12 cellular contexts compared by ENCODE assay signal in genomic region chr15:80984856-80985255, GRCh38. TPM values are rescaled to one million over a fixed set of nuclear protein-coding genes. Genes with fewer than 3 reads are reported as not detected.
DNase-seq lines count a peak whose midpoint lies in the region; ATAC-seq, FAIRE-seq and TF ChIP-seq lines count a peak whose summit lies in the region.
"Had no signal": no experiment of that assay in that cellular context is flagged by ENCODE, and none has a peak within 500 bp of the region (broad histone marks: within the 10 kb centered on the region; RNA-seq: fewer than 3 reads in every experiment).

No MANE protein-coding gene starts in this region.

- no peak for DNase-seq in CD8-positive, alpha-beta T cell
- DNase-seq in KG1 (lab: John Stamatoyannopoulos, UW): peak; percentile 47
- no peak for DNase-seq in activated T-helper 2 cell treated with anti-CD3 and anti-CD28 coated beads, Interferon-gamma antibody, Interleukin-2, Interleukin-4, amounts not matched to agents 10 μg/mL and 5 μg/mL and 100 μg/mL, durations not matched to agents 14 hours and 24 hours and 36 hours (ENCODE audit: low spot score)
- no peak for DNase-seq in mesothelial cell of epicardium (ENCODE audit: low spot score in 2 of 2, unreplicated experiment in 2 of 2)
- DNase-seq in NK-92 treated with Interleukin-12 subunit alpha and Interleukin-12 subunit beta, amount 100 ng/mL, for 24 hours (lab: John Stamatoyannopoulos, UW): no peak
- no peak for DNase-seq in NAMALWA (ENCODE audit: low spot score)
- DNase-seq in H54 (ENCODE audit: insufficient read length, low spot score): no peak
- DNase-seq: NCI-H345, ovary, WERI-Rb-1 had no signal

- no peak overlapping the region for H3K4me3 ChIP-seq in CD8-positive, alpha-beta T cell (ENCODE audit: low read depth, low read length)
- H3K4me3 ChIP-seq: body of pancreas, ovary had no signal

- peak overlapping the region; percentile 13 for H3K4me3 Mint-ChIP-seq in CD8-positive, alpha-beta T cell
- no peak overlapping the region for H3K4me3 Mint-ChIP-seq in activated T-helper 2 cell treated with anti-CD3 and anti-CD28 coated beads, Interferon-gamma antibody, Interleukin-2, Interleukin-4, amounts not matched to agents 10 μg/mL and 5 μg/mL and 100 μg/mL, durations not matched to agents 14 hours and 24 hours and 36 hours (ENCODE audit: low read depth)
- H3K4me3 Mint-ChIP-seq in mesothelial cell of epicardium: no peak overlapping the region

- TF ChIP-seq POLR2A in H54 (IDR thresholded peaks at IDR 0.05; ENCODE audit: low read depth, low read length): no peak

- peaks cover 35% of the 10 kb centered on the region for H3K4me1 ChIP-seq in CD8-positive, alpha-beta T cell (ENCODE audit: insufficient read depth, low read length)

- H3K36me3 ChIP-seq in CD8-positive, alpha-beta T cell (ENCODE audit: insufficient read depth, low read length): peaks cover 12% of the 10 kb centered on the region
- H3K36me3 ChIP-seq: ovary had no signal

- H3K27me3 ChIP-seq in CD8-positive, alpha-beta T cell (ENCODE audit: insufficient read depth, low read length): no peaks in the 10 kb centered on the region
- H3K27me3 ChIP-seq: body of pancreas, ovary had no signal

- ATAC-seq in CD8-positive, alpha-beta T cell: no peak
- ATAC-seq in GM21515 (IDR thresholded peaks at IDR 0.05; ENCODE audit: unreplicated experiment): no peak
- ATAC-seq: body of pancreas had no signal

- H3K9me3 ChIP-seq in CD8-positive, alpha-beta T cell (ENCODE audit: low read length): no peaks in the 10 kb centered on the region
- H3K9me3 ChIP-seq: body of pancreas, ovary had no signal

- peaks cover 66% of the 10 kb centered on the region for H3K4me1 Mint-ChIP-seq in CD8-positive, alpha-beta T cell (ENCODE audit: low read depth)
- peaks cover 45% of the 10 kb centered on the region for H3K4me1 Mint-ChIP-seq in activated T-helper 2 cell treated with anti-CD3 and anti-CD28 coated beads, Interferon-gamma antibody, Interleukin-2, Interleukin-4, amounts not matched to agents 10 μg/mL and 5 μg/mL and 100 μg/mL, durations not matched to agents 14 hours and 24 hours and 36 hours (ENCODE audit: low read depth)
- H3K4me1 Mint-ChIP-seq in mesothelial cell of epicardium: peaks cover 43% of the 10 kb centered on the region

- POLR2A ChIA-PET in CD8-positive, alpha-beta T cell (lab: Charles Lee): no interaction called here

- intact Hi-C loops in CD8-positive, alpha-beta T cell (cut with DNase I, micrococcal nuclease): loop anchor here (5.0 kb wide), 4 partner anchors 282 to 1277 kb away; partner anchors contain the start of genes EFL1 (in 1 of the 2), MEX3B (in 1 of the 2), SAXO2 (in 1 of the 2) and ZFAND6 (in 1 of the 2)
- intact Hi-C loops in activated T-helper 2 cell treated with anti-CD3 and anti-CD28 coated beads, Interferon-gamma antibody, Interleukin-2, Interleukin-4, amounts not matched to agents 10 μg/mL and 5 μg/mL and 100 μg/mL, durations not matched to agents 14 hours and 24 hours and 36 hours (cut with micrococcal nuclease): loop anchor here (5.0 kb wide), 2 partner anchors 37 to 288 kb away; partner anchors contain the start of gene ABHD17C

- FAIRE-seq in H54 (lab: Jason Lieb, UNC): no peak

- no peak for TF ChIP-seq CTCF in CD8-positive, alpha-beta T cell (IDR thresholded peaks at IDR 0.05)
- TF ChIP-seq CTCF in mesothelial cell of epicardium (IDR thresholded peaks at IDR 0.05; ENCODE audit: unreplicated experiment): no peak

- H3K36me3 Mint-ChIP-seq in CD8-positive, alpha-beta T cell: peaks cover 60% of the 10 kb centered on the region
- peaks cover 52% of the 10 kb centered on the region for H3K36me3 Mint-ChIP-seq in activated T-helper 2 cell treated with anti-CD3 and anti-CD28 coated beads, Interferon-gamma antibody, Interleukin-2, Interleukin-4, amounts not matched to agents 10 μg/mL and 5 μg/mL and 100 μg/mL, durations not matched to agents 14 hours and 24 hours and 36 hours (ENCODE audit: low read depth)
- peaks cover 11% of the 10 kb centered on the region for H3K36me3 Mint-ChIP-seq in mesothelial cell of epicardium

- peak overlapping the region; percentile 62 for H3K27ac Mint-ChIP-seq in CD8-positive, alpha-beta T cell
- H3K27ac Mint-ChIP-seq in activated T-helper 2 cell treated with anti-CD3 and anti-CD28 coated beads, Interferon-gamma antibody, Interleukin-2, Interleukin-4, amounts not matched to agents 10 μg/mL and 5 μg/mL and 100 μg/mL, durations not matched to agents 14 hours and 24 hours and 36 hours: peak overlapping the region; percentile 29
- H3K27ac Mint-ChIP-seq in mesothelial cell of epicardium: peak overlapping the region; percentile 76

- no peaks in the 10 kb centered on the region for H3K27me3 Mint-ChIP-seq in CD8-positive, alpha-beta T cell (ENCODE audit: low read depth)
- H3K27me3 Mint-ChIP-seq in activated T-helper 2 cell treated with anti-CD3 and anti-CD28 coated beads, Interferon-gamma antibody, Interleukin-2, Interleukin-4, amounts not matched to agents 10 μg/mL and 5 μg/mL and 100 μg/mL, durations not matched to agents 14 hours and 24 hours and 36 hours (ENCODE audit: low read depth): no peaks in the 10 kb centered on the region
- H3K27me3 Mint-ChIP-seq in mesothelial cell of epicardium (ENCODE audit: low read depth): no peaks in the 10 kb centered on the region

- H3K27ac ChIP-seq in CD8-positive, alpha-beta T cell (ENCODE audit: low read depth, low read length): no peak overlapping the region
- H3K27ac ChIP-seq: ovary, WERI-Rb-1 had no signal

- CTCF ChIA-PET in CD8-positive, alpha-beta T cell (lab: Charles Lee): interaction anchor here (1.3 kb wide), 1 partner anchor 14 kb away, joined by 4 read pairs; no protein-coding TSS in a partner anchor

- no peaks in the 10 kb centered on the region for H3K9me3 Mint-ChIP-seq in CD8-positive, alpha-beta T cell
- H3K9me3 Mint-ChIP-seq in activated T-helper 2 cell treated with anti-CD3 and anti-CD28 coated beads, Interferon-gamma antibody, Interleukin-2, Interleukin-4, amounts not matched to agents 10 μg/mL and 5 μg/mL and 100 μg/mL, durations not matched to agents 14 hours and 24 hours and 36 hours: no peaks in the 10 kb centered on the region
- no peaks in the 10 kb centered on the region for H3K9me3 Mint-ChIP-seq in mesothelial cell of epicardium

RNA-seq across cellular contexts. Expression of gene MESD, which starts 4.8 kb away (rescaled TPM):
- total RNA-seq in CD8-positive, alpha-beta T cell: 1 to 10 TPM; 6.4 to 8.1 TPM
- 27.0 and 28.6 TPM in 2 replicates for total RNA-seq in activated T-helper 2 cell treated with anti-CD3 and anti-CD28 coated beads, Interferon-gamma antibody, Interleukin-2, Interleukin-4, amounts not matched to agents 10 μg/mL and 5 μg/mL and 100 μg/mL, durations not matched to agents 14 hours and 24 hours and 36 hours
- 33.6 to 35.2 TPM (median 34.9 TPM) in 3 replicates for total RNA-seq in mesothelial cell of epicardium

RNA-seq across cellular contexts. Expression of gene TLNRD1, which starts 15.9 kb away (rescaled TPM):
- 10 to 100 TPM; 15.3 to 15.6 TPM for total RNA-seq in CD8-positive, alpha-beta T cell
- 18.5 and 19.1 TPM in 2 replicates for total RNA-seq in activated T-helper 2 cell treated with anti-CD3 and anti-CD28 coated beads, Interferon-gamma antibody, Interleukin-2, Interleukin-4, amounts not matched to agents 10 μg/mL and 5 μg/mL and 100 μg/mL, durations not matched to agents 14 hours and 24 hours and 36 hours
- 12.3 to 13.3 TPM (median 13.0 TPM) in 3 replicates for total RNA-seq in mesothelial cell of epicardium
